Comparison of ENCODE assay signal across 8 cellular contexts in the genomic region with DNA sequence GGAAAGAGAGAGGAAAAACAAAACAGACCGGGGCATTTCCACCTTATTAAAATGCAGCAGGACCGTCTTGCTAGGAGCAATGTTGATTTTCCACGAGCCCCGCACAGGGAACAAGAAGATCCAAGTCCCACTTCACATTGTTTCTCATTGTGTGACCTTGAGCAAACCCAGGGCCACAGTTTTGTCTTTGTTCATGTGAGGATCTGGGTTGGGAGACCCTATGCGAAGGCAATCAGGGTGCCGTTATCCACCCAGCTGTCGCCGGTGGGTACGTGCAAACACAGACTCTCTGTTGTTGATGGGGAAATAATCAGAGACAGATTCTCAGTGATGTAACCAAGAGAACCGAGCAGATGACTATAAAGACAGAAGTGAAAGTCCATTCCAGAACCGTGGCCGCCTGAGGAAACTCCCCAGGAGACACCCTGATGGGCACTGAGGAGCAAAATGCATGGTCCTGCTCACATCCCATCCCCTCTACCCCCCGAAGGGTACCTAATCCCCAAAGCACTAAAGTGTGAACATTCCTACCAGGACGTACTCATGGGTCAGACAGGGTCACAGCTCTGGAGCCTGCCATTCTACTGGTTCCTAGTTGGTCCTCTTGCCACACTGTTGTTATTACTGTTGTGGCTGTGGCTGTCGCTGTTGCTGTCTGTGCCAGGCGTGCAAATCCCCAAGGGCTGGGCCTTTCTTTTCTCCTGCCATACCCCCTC.
DNase-seq lines count a peak whose midpoint lies in the region; ATAC-seq and TF ChIP-seq lines count a peak whose summit lies in the region.

No MANE protein-coding gene starts in this region.

- DNase-seq in fibroblast of lung (ENCODE audit: low read depth in 2 of 2) (no peak), PC-9 (no peak), A172 (ENCODE audit: low spot score) (no peak), kidney tubule cell (ENCODE audit: low spot score) (no peak), islet precursor cell (no peak)

- H2AFZ ChIP-seq in fibroblast of lung (ENCODE audit: low read length) (peak overlapping the region; percentile 52), PC-9 (no peak overlapping the region)

- intact Hi-C loops in PC-9 (cut with micrococcal nuclease; ENCODE audit: unreplicated experiment): loop anchor here (10.0 kb wide), 1 partner anchor 133 kb away; no protein-coding TSS in a partner anchor

- H3K27me3 ChIP-seq in fibroblast of lung (ENCODE audit: control insufficient read depth, insufficient read depth, low read length) (no peaks in the 10 kb centered on the region), skeletal muscle tissue (ENCODE audit: control insufficient read depth in 3 of 3, insufficient read depth in 3 of 3, low read length in 3 of 3) (no peaks in the 10 kb centered on the region), PC-9 (ENCODE audit: insufficient read depth, low read depth) (no peaks in the 10 kb centered on the region)

- H4K20me1 ChIP-seq in fibroblast of lung (ENCODE audit: control insufficient read depth, extremely low read depth, insufficient read depth, low read length): no peaks in the 10 kb centered on the region
- no peaks in the 10 kb centered on the region for H4K20me1 ChIP-seq in PC-9 (ENCODE audit: insufficient read depth)

- no TSS peak for BruUV-seq in PC-9 (replicated peaks; lab: Mats Ljungman, UMichigan)

- no peaks in the 10 kb centered on the region for H3K36me3 ChIP-seq in fibroblast of lung (ENCODE audit: control insufficient read depth, insufficient read depth, low read length)
- H3K36me3 ChIP-seq in skeletal muscle tissue (ENCODE audit: control insufficient read depth in 3 of 3, insufficient read depth in 3 of 3, low read length in 3 of 3): no peaks in the 10 kb centered on the region
- no peaks in the 10 kb centered on the region for H3K36me3 ChIP-seq in PC-9 (ENCODE audit: low read depth)

- peaks cover 22% of the 10 kb centered on the region for H3F3A ChIP-seq in PC-9 (ENCODE audit: insufficient read depth, low read depth)

- POLR2A ChIA-PET in PC-9 (lab: Charles Lee; ENCODE audit: unreplicated experiment): no interaction called here

- CTCF ChIA-PET in PC-9 (lab: Charles Lee): interaction anchor here (0.6 kb wide), 1 partner anchor 113 kb away, joined by 3 read pairs; no protein-coding TSS in a partner anchor

- TF ChIP-seq CTCF in fibroblast of lung (conservative IDR thresholded peaks at IDR 0.05 in 1 of 2, IDR thresholded peaks at IDR 0.05 in 1 of 2; ENCODE audit: low read depth in 1 of 2, low read length in 2 of 2) (no peak), PC-9 (conservative IDR thresholded peaks at IDR 0.05) (no peak)

- H3K27ac ChIP-seq in fibroblast of lung (ENCODE audit: insufficient read depth, low read length) (peak overlapping the region; percentile 13), skeletal muscle tissue (ENCODE audit: low read depth, low read length) (peak overlapping the region; percentile 55), PC-9 (no peak overlapping the region)

- H3K79me2 ChIP-seq in fibroblast of lung (ENCODE audit: control insufficient read depth, insufficient read depth, low read length): no peaks in the 10 kb centered on the region
- no peaks in the 10 kb centered on the region for H3K79me2 ChIP-seq in PC-9 (ENCODE audit: low read depth)

- peak overlapping the region; percentile 62 for H3K4me2 ChIP-seq in fibroblast of lung (ENCODE audit: extremely low read depth, insufficient read depth, low read length)
- no peak overlapping the region for H3K4me2 ChIP-seq in PC-9

- no peaks in the 10 kb centered on the region for H3K4me1 ChIP-seq in fibroblast of lung (ENCODE audit: control insufficient read depth, extremely low read depth, insufficient read depth, low read length)
- peaks cover 3 to 8% (median 7%) of the 10 kb centered on the region in 3 donors for H3K4me1 ChIP-seq in skeletal muscle tissue (ENCODE audit: control insufficient read depth in 3 of 3, insufficient read depth in 3 of 3, low read length in 3 of 3)
- peaks cover 48% of the 10 kb centered on the region for H3K4me1 ChIP-seq in PC-9 (replicated peaks; ENCODE audit: insufficient read depth)

- H3K9ac ChIP-seq in fibroblast of lung (ENCODE audit: insufficient read depth, low read length) (no peak overlapping the region), skeletal muscle tissue (ENCODE audit: low read depth in 1 of 3, low read length in 3 of 3) (no peak overlapping the region)

- H3K9me3 ChIP-seq in fibroblast of lung (ENCODE audit: control insufficient read depth, insufficient read depth, low read depth, low read length): no peaks in the 10 kb centered on the region
- H3K9me3 ChIP-seq in skeletal muscle tissue (ENCODE audit: control insufficient read depth in 3 of 3, low read length in 3 of 3): no peaks in the 10 kb centered on the region
- no peaks in the 10 kb centered on the region for H3K9me3 ChIP-seq in PC-9 (ENCODE audit: insufficient read depth, low read depth)

- no peaks in the 10 kb centered on the region for H3K9me2 ChIP-seq in PC-9 (ENCODE audit: insufficient read depth)

- ATAC-seq in GM18907 (IDR thresholded peaks at IDR 0.05; ENCODE audit: unreplicated experiment) (peak; percentile 86), HG03196 (IDR thresholded peaks at IDR 0.05; ENCODE audit: unreplicated experiment) (peak; percentile 60)

- H3K4me3 ChIP-seq in fibroblast of lung (replicated peaks in 1 of 4; ENCODE audit: control extremely low read depth in 1 of 4, insufficient read depth in 1 of 4, low read depth in 3 of 4, low read length in 4 of 4): no peak overlapping the region
- peak overlapping the region in 1 of 3 donors; percentile 35 for H3K4me3 ChIP-seq in skeletal muscle tissue (ENCODE audit: low read length in 3 of 3)
- H3K4me3 ChIP-seq in PC-9: no peak overlapping the region
